ENCODE assay signal across 1 cellular context in the genomic region with DNA sequence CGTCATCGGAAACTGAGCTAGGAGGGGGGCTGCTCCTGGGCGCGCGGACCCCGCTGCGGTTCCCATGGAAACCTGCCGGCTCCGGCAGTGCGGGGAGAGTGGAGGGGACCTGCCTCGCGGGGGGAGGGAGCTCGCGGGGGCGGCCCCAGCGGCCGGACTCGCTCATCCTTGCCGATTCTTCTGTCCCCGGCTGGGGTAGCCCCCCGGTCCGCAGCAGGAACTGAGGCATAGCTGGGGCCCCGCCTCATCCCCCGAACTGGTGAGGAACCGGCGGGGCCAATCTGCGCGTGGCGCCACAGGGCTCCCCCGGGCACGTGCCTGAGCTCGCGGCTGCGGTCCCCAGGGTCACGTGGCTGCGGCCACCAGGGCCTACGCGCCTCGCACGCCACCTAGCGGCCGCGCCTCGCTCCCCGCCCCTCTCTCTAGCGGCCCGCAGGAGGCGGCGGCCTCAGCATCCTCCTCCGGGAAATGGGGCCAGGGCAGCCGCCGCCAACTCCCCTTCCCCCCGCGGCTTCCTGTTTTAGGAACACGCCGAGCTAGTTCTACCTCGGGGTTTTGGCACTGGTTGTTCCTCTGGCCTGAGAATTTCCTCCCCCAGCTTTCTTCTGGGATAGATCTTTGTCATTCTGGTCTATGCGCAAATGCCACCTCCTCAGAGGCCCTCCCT.
A peak's percentile ranks its signal among the peaks of the same experiment; 100 is the strongest.
TF ChIP-seq lines count a peak whose summit lies in the region.

No MANE protein-coding gene starts in this region.

TF ChIP-seq in K562, 482 proteins besides CTCF, POLR2A, EP300 and RAD21 (continued from another document and continues in another):
- TF ChIP-seq ZNF407 (IDR thresholded peaks at IDR 0.05; ENCODE audit: low read depth) = no peak
- TF ChIP-seq BMI1 (IDR thresholded peaks at IDR 0.05; ENCODE audit: low read length) = no peak
- TF ChIP-seq RBM17 (IDR thresholded peaks at IDR 0.05; ENCODE audit: borderline replicate concordance, low read depth, low read length) = no peak
- TF ChIP-seq MBD1 (CRISPR knock-in tag; IDR thresholded peaks at IDR 0.05) = no peak
- TF ChIP-seq ARHGAP35 (IDR thresholded peaks at IDR 0.05; ENCODE audit: partially characterized antibody) = no peak
- TF ChIP-seq, protein P1, sequence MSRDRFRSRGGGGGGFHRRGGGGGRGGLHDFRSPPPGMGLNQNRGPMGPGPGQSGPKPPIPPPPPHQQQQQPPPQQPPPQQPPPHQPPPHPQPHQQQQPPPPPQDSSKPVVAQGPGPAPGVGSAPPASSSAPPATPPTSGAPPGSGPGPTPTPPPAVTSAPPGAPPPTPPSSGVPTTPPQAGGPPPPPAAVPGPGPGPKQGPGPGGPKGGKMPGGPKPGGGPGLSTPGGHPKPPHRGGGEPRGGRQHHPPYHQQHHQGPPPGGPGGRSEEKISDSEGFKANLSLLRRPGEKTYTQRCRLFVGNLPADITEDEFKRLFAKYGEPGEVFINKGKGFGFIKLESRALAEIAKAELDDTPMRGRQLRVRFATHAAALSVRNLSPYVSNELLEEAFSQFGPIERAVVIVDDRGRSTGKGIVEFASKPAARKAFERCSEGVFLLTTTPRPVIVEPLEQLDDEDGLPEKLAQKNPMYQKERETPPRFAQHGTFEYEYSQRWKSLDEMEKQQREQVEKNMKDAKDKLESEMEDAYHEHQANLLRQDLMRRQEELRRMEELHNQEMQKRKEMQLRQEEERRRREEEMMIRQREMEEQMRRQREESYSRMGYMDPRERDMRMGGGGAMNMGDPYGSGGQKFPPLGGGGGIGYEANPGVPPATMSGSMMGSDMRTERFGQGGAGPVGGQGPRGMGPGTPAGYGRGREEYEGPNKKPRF (IDR thresholded peaks at IDR 0.05; ENCODE audit: low read depth, low read length) = no peak
- TF ChIP-seq PHTF2 (CRISPR knock-in tag; IDR thresholded peaks at IDR 0.05) = no peak
- peak; percentile 59; the same call in 1 of the 2 replicates for TF ChIP-seq JUN (IDR thresholded peaks at IDR 0.05; ENCODE audit: borderline replicate concordance, low read depth, low read length)
- TF ChIP-seq JUN (CRISPR knock-in tag; IDR thresholded peaks at IDR 0.05; ENCODE audit: borderline replicate concordance) = peak; percentile 98
- TF ChIP-seq, protein P2, sequence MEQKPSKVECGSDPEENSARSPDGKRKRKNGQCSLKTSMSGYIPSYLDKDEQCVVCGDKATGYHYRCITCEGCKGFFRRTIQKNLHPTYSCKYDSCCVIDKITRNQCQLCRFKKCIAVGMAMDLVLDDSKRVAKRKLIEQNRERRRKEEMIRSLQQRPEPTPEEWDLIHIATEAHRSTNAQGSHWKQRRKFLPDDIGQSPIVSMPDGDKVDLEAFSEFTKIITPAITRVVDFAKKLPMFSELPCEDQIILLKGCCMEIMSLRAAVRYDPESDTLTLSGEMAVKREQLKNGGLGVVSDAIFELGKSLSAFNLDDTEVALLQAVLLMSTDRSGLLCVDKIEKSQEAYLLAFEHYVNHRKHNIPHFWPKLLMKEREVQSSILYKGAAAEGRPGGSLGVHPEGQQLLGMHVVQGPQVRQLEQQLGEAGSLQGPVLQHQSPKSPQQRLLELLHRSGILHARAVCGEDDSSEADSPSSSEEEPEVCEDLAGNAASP (IDR thresholded peaks at IDR 0.05) = no peak
- TF ChIP-seq TGIF2 (CRISPR knock-in tag; IDR thresholded peaks at IDR 0.05) = peak; percentile 97; the same call in 1 of the 2 replicates
- TF ChIP-seq, protein P3, sequence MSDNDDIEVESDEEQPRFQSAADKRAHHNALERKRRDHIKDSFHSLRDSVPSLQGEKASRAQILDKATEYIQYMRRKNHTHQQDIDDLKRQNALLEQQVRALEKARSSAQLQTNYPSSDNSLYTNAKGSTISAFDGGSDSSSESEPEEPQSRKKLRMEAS (CRISPR knock-in tag; IDR thresholded peaks at IDR 0.05) = peak; percentile 100
- TF ChIP-seq THRAP3 (IDR thresholded peaks at IDR 0.05; ENCODE audit: borderline replicate concordance) = no peak
- TF ChIP-seq ZNF212 (CRISPR knock-in tag; IDR thresholded peaks at IDR 0.05) = no peak
- TF ChIP-seq, protein P4, sequence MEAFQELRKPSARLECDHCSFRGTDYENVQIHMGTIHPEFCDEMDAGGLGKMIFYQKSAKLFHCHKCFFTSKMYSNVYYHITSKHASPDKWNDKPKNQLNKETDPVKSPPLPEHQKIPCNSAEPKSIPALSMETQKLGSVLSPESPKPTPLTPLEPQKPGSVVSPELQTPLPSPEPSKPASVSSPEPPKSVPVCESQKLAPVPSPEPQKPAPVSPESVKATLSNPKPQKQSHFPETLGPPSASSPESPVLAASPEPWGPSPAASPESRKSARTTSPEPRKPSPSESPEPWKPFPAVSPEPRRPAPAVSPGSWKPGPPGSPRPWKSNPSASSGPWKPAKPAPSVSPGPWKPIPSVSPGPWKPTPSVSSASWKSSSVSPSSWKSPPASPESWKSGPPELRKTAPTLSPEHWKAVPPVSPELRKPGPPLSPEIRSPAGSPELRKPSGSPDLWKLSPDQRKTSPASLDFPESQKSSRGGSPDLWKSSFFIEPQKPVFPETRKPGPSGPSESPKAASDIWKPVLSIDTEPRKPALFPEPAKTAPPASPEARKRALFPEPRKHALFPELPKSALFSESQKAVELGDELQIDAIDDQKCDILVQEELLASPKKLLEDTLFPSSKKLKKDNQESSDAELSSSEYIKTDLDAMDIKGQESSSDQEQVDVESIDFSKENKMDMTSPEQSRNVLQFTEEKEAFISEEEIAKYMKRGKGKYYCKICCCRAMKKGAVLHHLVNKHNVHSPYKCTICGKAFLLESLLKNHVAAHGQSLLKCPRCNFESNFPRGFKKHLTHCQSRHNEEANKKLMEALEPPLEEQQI (IDR thresholded peaks at IDR 0.05) = no peak
- no peak for TF ChIP-seq SMARCA4 (IDR thresholded peaks at IDR 0.05)
- TF ChIP-seq SIX5 (IDR thresholded peaks at IDR 0.05; ENCODE audit: borderline replicate concordance in 1 of 2, insufficient read depth in 1 of 2, low read depth in 1 of 2, low read length in 2 of 2) = no peak
- TF ChIP-seq IRF2 (CRISPR knock-in tag; IDR thresholded peaks at IDR 0.05) = peak; percentile 79; the same call in 1 of the 2 replicates
- TF ChIP-seq DPF2 (IDR thresholded peaks at IDR 0.05) = no peak
- TF ChIP-seq OTX1 (CRISPR knock-in tag; IDR thresholded peaks at IDR 0.05) = no peak
- peak; percentile 94 for TF ChIP-seq RAD51 (IDR thresholded peaks at IDR 0.05; ENCODE audit: borderline replicate concordance, low read depth)
- no peak for TF ChIP-seq POLR3A (IDR thresholded peaks at IDR 0.05; ENCODE audit: borderline replicate concordance, extremely low read depth, insufficient read depth, insufficient read length)
- no peak for TF ChIP-seq SMAD2 (IDR thresholded peaks at IDR 0.05; ENCODE audit: low read depth, low read length)
- no peak for TF ChIP-seq PHB (CRISPR knock-in tag; IDR thresholded peaks at IDR 0.05)
- TF ChIP-seq XRCC3 (IDR thresholded peaks at IDR 0.05) = no peak
- TF ChIP-seq NR4A1 (CRISPR knock-in tag; IDR thresholded peaks at IDR 0.05) = no peak
- TF ChIP-seq NR4A1 (tag; IDR thresholded peaks at IDR 0.05) = peak; percentile 67; the same call in 1 of the 2 replicates
- no peak for TF ChIP-seq SRSF3 (IDR thresholded peaks at IDR 0.05; ENCODE audit: insufficient read depth, low read length)
- TF ChIP-seq XRCC4 (IDR thresholded peaks at IDR 0.05; ENCODE audit: extremely low read depth, insufficient read depth, insufficient read length) = no peak
- TF ChIP-seq DEAF1 (CRISPR knock-in tag; IDR thresholded peaks at IDR 0.05) = peak; percentile 79
- TF ChIP-seq MCM2 (IDR thresholded peaks at IDR 0.05; ENCODE audit: low read depth) = no peak
- no peak for TF ChIP-seq ZSCAN32 (CRISPR knock-in tag; IDR thresholded peaks at IDR 0.05)
- TF ChIP-seq MAFK (IDR thresholded peaks at IDR 0.05; ENCODE audit: low read length) = no peak
- TF ChIP-seq, protein P5, sequence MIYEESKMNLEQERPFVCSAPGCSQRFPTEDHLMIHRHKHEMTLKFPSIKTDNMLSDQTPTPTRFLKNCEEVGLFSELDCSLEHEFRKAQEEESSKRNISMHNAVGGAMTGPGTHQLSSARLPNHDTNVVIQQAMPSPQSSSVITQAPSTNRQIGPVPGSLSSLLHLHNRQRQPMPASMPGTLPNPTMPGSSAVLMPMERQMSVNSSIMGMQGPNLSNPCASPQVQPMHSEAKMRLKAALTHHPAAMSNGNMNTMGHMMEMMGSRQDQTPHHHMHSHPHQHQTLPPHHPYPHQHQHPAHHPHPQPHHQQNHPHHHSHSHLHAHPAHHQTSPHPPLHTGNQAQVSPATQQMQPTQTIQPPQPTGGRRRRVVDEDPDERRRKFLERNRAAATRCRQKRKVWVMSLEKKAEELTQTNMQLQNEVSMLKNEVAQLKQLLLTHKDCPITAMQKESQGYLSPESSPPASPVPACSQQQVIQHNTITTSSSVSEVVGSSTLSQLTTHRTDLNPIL (CRISPR knock-in tag; IDR thresholded peaks at IDR 0.05) = no peak
- TF ChIP-seq COPS2 (conservative IDR thresholded peaks at IDR 0.05) = no peak
- TF ChIP-seq HNRNPH1 (optimal IDR thresholded peaks at IDR 0.05; ENCODE audit: low read depth, low read length) = no peak
- TF ChIP-seq KLF13 (tag; IDR thresholded peaks at IDR 0.05; ENCODE audit: borderline replicate concordance, low read depth) = peak; percentile 94
- TF ChIP-seq RFX7 (CRISPR knock-in tag; IDR thresholded peaks at IDR 0.05) = no peak
- TF ChIP-seq E2F3 (CRISPR knock-in tag; IDR thresholded peaks at IDR 0.05) = 0 out of 2 replicates have a peak, but pooled peaks have one; percentile 57
- TF ChIP-seq ESRRB (CRISPR knock-in tag; IDR thresholded peaks at IDR 0.05; ENCODE audit: borderline replicate concordance) = no peak
